In the genomic region with DNA sequence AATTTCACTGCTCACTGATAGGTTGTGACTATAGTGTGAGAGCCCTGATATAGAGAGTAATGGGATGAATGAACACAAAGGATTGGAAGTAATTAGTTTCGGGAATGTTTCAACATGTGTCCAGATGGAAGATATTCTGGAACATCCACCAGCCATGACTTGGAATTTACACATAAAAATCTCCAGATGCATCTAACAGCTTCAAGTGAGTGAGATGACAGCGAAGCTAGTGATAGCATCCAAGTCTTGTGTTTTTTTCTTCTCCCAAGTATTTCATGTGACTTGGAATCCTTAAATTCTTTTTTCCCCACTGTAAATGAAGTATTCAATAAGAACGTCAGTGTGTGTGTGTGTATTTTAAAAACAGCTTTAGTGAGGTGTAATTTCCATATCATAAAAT, we compare ENCODE assay signal across 29 cellular contexts.
DNase-seq lines count a peak whose midpoint lies in the region; ATAC-seq and TF ChIP-seq lines count a peak whose summit lies in the region.
"Had no signal": no experiment of that assay in that cellular context is flagged by ENCODE, and none has a peak within 500 bp of the region (broad histone marks: within the 10 kb centered on the region; RNA-seq: fewer than 3 reads in every experiment).

No MANE protein-coding gene starts in this region.

- no peak for TF ChIP-seq POLR2A in gastrocnemius medialis (IDR thresholded peaks at IDR 0.05)

- H3K27me3 Mint-ChIP-seq in stimulated activated naive B cell treated with anti-CD40 and anti-IgM and Interleukin-4, amounts not matched to agents 10 μg/mL and 1 μg/mL and 100 μg/mL, for 72 hours: no peaks in the 10 kb centered on the region
- H3K27me3 Mint-ChIP-seq in nephron progenitor cell (ENCODE audit: low read depth, poor library complexity): peaks cover 3% of the 10 kb centered on the region
- no peaks in the 10 kb centered on the region for H3K27me3 Mint-ChIP-seq in neural progenitor cell (ENCODE audit: insufficient read depth, low read depth)
- H3K27me3 Mint-ChIP-seq: activated CD4-positive, alpha-beta memory T cell treated with anti-CD3 and anti-CD28 coated beads for 36 hours; T-helper 17 cell had no signal

- H3K9me3 Mint-ChIP-seq in stimulated activated naive B cell treated with anti-CD40 and anti-IgM and Interleukin-4, amounts not matched to agents 10 μg/mL and 1 μg/mL and 100 μg/mL, for 72 hours: no peaks in the 10 kb centered on the region
- H3K9me3 Mint-ChIP-seq in nephron progenitor cell: peaks cover 38% of the 10 kb centered on the region
- H3K9me3 Mint-ChIP-seq in neural progenitor cell: peaks cover 33% of the 10 kb centered on the region
- H3K9me3 Mint-ChIP-seq: activated CD4-positive, alpha-beta memory T cell treated with anti-CD3 and anti-CD28 coated beads for 36 hours; activated T-cell treated with anti-CD3 and anti-CD28 coated beads, Interleukin-2, amount 50 U/mL, for 72 hours; immature natural killer cell had no signal

- in situ Hi-C loops in gastrocnemius medialis (cut with MboI; ENCODE audit: low sequenced_read_pairs in 4 of 4): no loop called here

- no peak overlapping the region for H3K4me3 ChIP-seq in adipocyte (ENCODE audit: low read length)
- H3K4me3 ChIP-seq in fibroblast of mammary gland (ENCODE audit: control insufficient read depth, low read depth, low read length): no peak overlapping the region
- no peak overlapping the region for H3K4me3 ChIP-seq in gastrocnemius medialis
- H3K4me3 ChIP-seq in neural progenitor cell: no peak overlapping the region
- H3K4me3 ChIP-seq: body of pancreas, prostate gland, transverse colon had no signal

- H3K9me3 ChIP-seq in adipocyte (ENCODE audit: control insufficient read depth, low read length) (no peaks in the 10 kb centered on the region), gastrocnemius medialis (no peaks in the 10 kb centered on the region), neural progenitor cell (ENCODE audit: low read depth) (no peaks in the 10 kb centered on the region)
- H3K9me3 ChIP-seq: body of pancreas, Caco-2, prostate gland, transverse colon had no signal

- H3K27ac ChIP-seq in gastrocnemius medialis (no peak overlapping the region), neural progenitor cell (no peak overlapping the region)

- intact Hi-C loops in gastrocnemius medialis (cut with DNase I; ENCODE audit: low total_unique reads): no loop called here

- peaks cover 3% of the 10 kb centered on the region for H3K4me1 ChIP-seq in adipocyte (ENCODE audit: control insufficient read depth, insufficient read depth, low read length)
- H3K4me1 ChIP-seq in gastrocnemius medialis: peaks cover 34 to 40% of the 10 kb centered on the region in 2 donors
- peaks cover 16% of the 10 kb centered on the region for H3K4me1 ChIP-seq in neural progenitor cell
- H3K4me1 ChIP-seq: Caco-2, prostate gland had no signal

- peak; percentile 56 for DNase-seq in EH (ENCODE audit: low read depth)
- DNase-seq in adipocyte (ENCODE audit: low read depth): peak; percentile 11
- peak; percentile 20 for DNase-seq in fibroblast of mammary gland (ENCODE audit: low read depth)
- no peak for DNase-seq in stimulated activated naive B cell treated with anti-CD40 and anti-IgM and Interleukin-4, amounts not matched to agents 10 μg/mL and 1 μg/mL and 100 μg/mL, for 72 hours
- DNase-seq in nephron progenitor cell: no peak
- DNase-seq in gastrocnemius medialis: no peak
- no peak for DNase-seq in neural progenitor cell (ENCODE audit: low spot score)
- DNase-seq: activated CD4-positive, alpha-beta memory T cell treated with anti-CD3 and anti-CD28 coated beads for 36 hours; activated CD4-positive, alpha-beta T cell treated with anti-CD3 and anti-CD28 coated beads for 1 hour; activated naive CD4-positive, alpha-beta T cell treated with Interleukin-2 at 50 U/mL for 16 hours; activated T-cell treated with anti-CD3 and anti-CD28 coated beads, Interleukin-2, amount 50 U/mL, for 72 hours; Caco-2; cerebellar nuclear complex; foreskin melanocyte; hippocampal formation; immature natural killer cell; left colon; mesendoderm; NCI-H1436 treated with DMSO at 0.1 percent for 48 hours; NCI-H2081 treated with DMSO at 0.1 percent for 48 hours; Right ventricle myocardium superior; stimulated activated CD4-positive, alpha-beta T cell treated with anti-CD3 and anti-CD28 coated beads, Interleukin-4, amount 100 ng/mL, for 1 hour; T-helper 17 cell; transverse colon had no signal

- H3K27ac Mint-ChIP-seq in stimulated activated naive B cell treated with anti-CD40 and anti-IgM and Interleukin-4, amounts not matched to agents 10 μg/mL and 1 μg/mL and 100 μg/mL, for 72 hours: peak overlapping the region; percentile 15
- H3K27ac Mint-ChIP-seq in nephron progenitor cell (no peak overlapping the region), neural progenitor cell (no peak overlapping the region)
- H3K27ac Mint-ChIP-seq: activated CD4-positive, alpha-beta memory T cell treated with anti-CD3 and anti-CD28 coated beads for 36 hours; activated T-cell treated with anti-CD3 and anti-CD28 coated beads, Interleukin-2, amount 50 U/mL, for 72 hours; CD14-positive monocyte; immature natural killer cell; T-helper 17 cell had no signal

- H3K27me3 ChIP-seq in adipocyte (replicated peaks; ENCODE audit: control insufficient read depth, insufficient read depth, low read length) (no peaks in the 10 kb centered on the region), gastrocnemius medialis (no peaks in the 10 kb centered on the region), neural progenitor cell (no peaks in the 10 kb centered on the region)
- H3K27me3 ChIP-seq: body of pancreas, transverse colon had no signal

- no peak overlapping the region for H3K4me2 ChIP-seq in neural progenitor cell

- H3K36me3 ChIP-seq in adipocyte (ENCODE audit: control insufficient read depth, insufficient read depth, low read length, severe bottlenecking): no peaks in the 10 kb centered on the region
- no peaks in the 10 kb centered on the region for H3K36me3 ChIP-seq in gastrocnemius medialis
- no peaks in the 10 kb centered on the region for H3K36me3 ChIP-seq in neural progenitor cell
- H3K36me3 ChIP-seq: prostate gland, transverse colon had no signal

- no peak for ATAC-seq in stimulated activated naive B cell treated with anti-CD40 and anti-IgM and Interleukin-4, amounts not matched to agents 10 μg/mL and 1 μg/mL and 100 μg/mL, for 72 hours (replicated peaks)
- ATAC-seq in HG03342 (IDR thresholded peaks at IDR 0.05; ENCODE audit: unreplicated experiment) (no peak), gastrocnemius medialis (no peak)
- ATAC-seq: activated T-cell treated with anti-CD3 and anti-CD28 coated beads, Interleukin-2, amount 50 U/mL, for 72 hours; left colon; sciatic nerve; T-helper 17 cell had no signal

- peaks cover 29 to 55% of the 10 kb centered on the region in 2 donors for H3K4me1 Mint-ChIP-seq in stimulated activated naive B cell treated with anti-CD40 and anti-IgM and Interleukin-4, amounts not matched to agents 10 μg/mL and 1 μg/mL and 100 μg/mL, for 72 hours
- H3K4me1 Mint-ChIP-seq in nephron progenitor cell: peaks cover 11% of the 10 kb centered on the region
- peaks cover 10% of the 10 kb centered on the region for H3K4me1 Mint-ChIP-seq in neural progenitor cell
- H3K4me1 Mint-ChIP-seq: T-helper 17 cell had no signal

- no peak overlapping the region for H2AFZ ChIP-seq in neural progenitor cell (replicated peaks)

- peaks cover 22% of the 10 kb centered on the region for H3K79me2 ChIP-seq in neural progenitor cell (ENCODE audit: low read depth)

- no peaks in the 10 kb centered on the region for H3F3A ChIP-seq in neural progenitor cell (ENCODE audit: low read depth)

- peaks cover 18% of the 10 kb centered on the region for H4K20me1 ChIP-seq in neural progenitor cell (ENCODE audit: low read depth)

- no peak overlapping the region for H3K4me3 Mint-ChIP-seq in stimulated activated naive B cell treated with anti-CD40 and anti-IgM and Interleukin-4, amounts not matched to agents 10 μg/mL and 1 μg/mL and 100 μg/mL, for 72 hours
- H3K4me3 Mint-ChIP-seq in nephron progenitor cell: no peak overlapping the region
- no peak overlapping the region for H3K4me3 Mint-ChIP-seq in neural progenitor cell
- H3K4me3 Mint-ChIP-seq: activated CD4-positive, alpha-beta memory T cell treated with anti-CD3 and anti-CD28 coated beads for 36 hours; activated T-cell treated with anti-CD3 and anti-CD28 coated beads, Interleukin-2, amount 50 U/mL, for 72 hours; CD14-positive monocyte; immature natural killer cell; T-helper 17 cell had no signal

- H3K9ac ChIP-seq in adipocyte (ENCODE audit: low read length) (no peak overlapping the region), neural progenitor cell (no peak overlapping the region)

- peaks cover 0 to 3% of the 10 kb centered on the region in 2 donors for H3K36me3 Mint-ChIP-seq in stimulated activated naive B cell treated with anti-CD40 and anti-IgM and Interleukin-4, amounts not matched to agents 10 μg/mL and 1 μg/mL and 100 μg/mL, for 72 hours
- H3K36me3 Mint-ChIP-seq in nephron progenitor cell (ENCODE audit: low read depth): peaks cover 2% of the 10 kb centered on the region
- peaks cover 6% of the 10 kb centered on the region for H3K36me3 Mint-ChIP-seq in neural progenitor cell
- H3K36me3 Mint-ChIP-seq: activated CD4-positive, alpha-beta memory T cell treated with anti-CD3 and anti-CD28 coated beads for 36 hours; CD14-positive monocyte; immature natural killer cell had no signal

- no peak for TF ChIP-seq CTCF in fibroblast of mammary gland (conservative IDR thresholded peaks at IDR 0.05; ENCODE audit: control insufficient read depth, insufficient read depth, low read depth, low read length)
- no peak for TF ChIP-seq CTCF in nephron progenitor cell (IDR thresholded peaks at IDR 0.05)
- no peak for TF ChIP-seq CTCF in gastrocnemius medialis (IDR thresholded peaks at IDR 0.05 in 4 of 5, conservative IDR thresholded peaks at IDR 0.05 in 1 of 5)
- no peak for TF ChIP-seq CTCF in neural progenitor cell (IDR thresholded peaks at IDR 0.05)

Comparison
In these comparisons a context has a peak if more than half of its experiments do, and no peak if none do; other contexts are left out.
1. DNase-seq: peak in EH (single experiment), adipocyte (single experiment) and fibroblast of mammary gland (single experiment); none in stimulated activated naive B cell treated with anti-CD40 and anti-IgM and Interleukin-4, amounts not matched to agents 10 μg/mL and 1 μg/mL and 100 μg/mL, for 72 hours (single experiment), nephron progenitor cell (single experiment), gastrocnemius medialis (0 of 2) and neural progenitor cell (single experiment).